8 cellular contexts compared by ENCODE assay signal in the genomic region with DNA sequence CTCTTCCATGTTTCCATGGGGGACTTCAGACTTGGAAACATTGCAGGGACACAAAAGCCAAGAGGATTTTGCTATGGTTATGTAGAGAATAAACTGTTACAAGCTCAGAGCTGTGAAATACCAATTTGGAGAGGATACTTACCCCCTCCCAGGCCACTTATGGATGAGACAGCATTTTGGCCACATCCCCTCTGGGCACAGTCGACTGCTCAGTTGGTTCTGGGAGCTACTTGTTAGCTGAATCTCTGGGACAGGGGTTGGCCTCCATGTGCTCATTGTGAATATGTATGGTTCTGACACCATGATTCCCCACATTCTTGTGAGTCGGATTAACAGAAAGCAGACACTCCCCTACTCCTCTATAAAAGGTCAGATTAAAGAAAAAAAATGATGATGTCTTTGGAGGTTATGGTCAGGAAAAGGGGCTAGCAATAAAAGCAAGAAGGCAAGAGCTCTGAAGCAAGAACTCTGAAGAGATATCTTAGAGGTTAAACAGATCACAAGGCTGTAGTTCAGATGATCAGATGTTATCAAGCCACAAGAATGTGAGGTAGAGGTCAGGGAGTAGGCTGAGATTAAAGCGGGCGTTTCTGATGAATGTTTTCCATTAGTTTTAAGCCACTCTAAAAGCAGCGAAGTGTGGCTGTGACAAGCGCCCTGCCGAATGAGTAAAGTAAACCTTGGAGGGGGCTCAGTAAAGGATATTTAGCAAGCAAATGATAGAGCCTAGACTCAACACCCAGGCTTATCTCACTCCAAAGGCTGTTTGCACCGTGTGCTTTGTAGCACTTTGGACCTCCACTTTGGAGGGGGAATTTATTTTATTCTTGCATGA. TPM values are rescaled to one million over a fixed set of nuclear protein-coding genes. Genes with fewer than 3 reads are reported as not detected.
DNase-seq lines count a peak whose midpoint lies in the region; ATAC-seq, FAIRE-seq and TF ChIP-seq lines count a peak whose summit lies in the region.

No MANE protein-coding gene starts in this region.

- ATAC-seq in GM12878: no peak; the same call in 2 of the 3 replicates
- ATAC-seq in GM21529 (IDR thresholded peaks at IDR 0.05; ENCODE audit: unreplicated experiment): no peak
- ATAC-seq in GM18909 (IDR thresholded peaks at IDR 0.05; ENCODE audit: poor library complexity, unreplicated experiment): no peak

- no peak for TF ChIP-seq POLR2A in GM12878 (IDR thresholded peaks at IDR 0.05; ENCODE audit: low read depth, low read length)

- H4K20me1 ChIP-seq in GM12878 (ENCODE audit: control insufficient read depth, insufficient read depth) (no peaks in the 10 kb centered on the region), neural cell (ENCODE audit: insufficient read depth) (no peaks in the 10 kb centered on the region)

- CTCF ChIA-PET in CD4-positive, alpha-beta memory T cell (lab: Charles Lee; ENCODE audit: partially characterized antibody): interaction anchor here (1.0 to 1.4 kb wide), 4 partner anchors 10 to 90 kb away, joined by 3 to 5 read pairs (median 4); no protein-coding TSS in a partner anchor
- CTCF ChIA-PET in GM12878 (lab: Yijun Ruan, JAX): interaction anchor here (1.0 to 6.6 kb wide), 3 partner anchors 10 to 61 kb away, joined by 5 to 116 read pairs (median 9); no protein-coding TSS in a partner anchor

- BruUV-seq in GM12878 (replicated peaks; lab: Mats Ljungman, UMichigan): no TSS peak

- H3K9ac ChIP-seq in GM12878 (ENCODE audit: control insufficient read depth, insufficient read depth, low read length): no peak overlapping the region
- no peak overlapping the region for H3K9ac ChIP-seq in neural cell (ENCODE audit: low read length)

- POLR2A ChIA-PET in CD4-positive, alpha-beta memory T cell (lab: Charles Lee; ENCODE audit: partially characterized antibody): interaction anchor here (1.1 kb wide), 1 partner anchor 18 kb away, joined by 6 read pairs; a partner anchor contains a TSS
- POLR2A ChIA-PET in GM12878 (lab: Charles Lee): interaction anchor here (0.6 to 6.3 kb wide), 4 partner anchors 10 to 103 kb away, joined by 3 to 248 read pairs (median 3); a partner anchor contains a TSS

- H3K79me2 ChIP-seq in GM12878 (ENCODE audit: control insufficient read depth, insufficient read depth, low read length): peaks cover 73% of the 10 kb centered on the region
- no peaks in the 10 kb centered on the region for H3K79me2 ChIP-seq in neural cell (replicated peaks; ENCODE audit: insufficient read depth, low read length)

- H3K27me3 Mint-ChIP-seq in CD4-positive, alpha-beta memory T cell: no peaks in the 10 kb centered on the region

- H3K4me1 ChIP-seq in CD4-positive, alpha-beta memory T cell (ENCODE audit: insufficient read depth, low read length): peaks cover 68% of the 10 kb centered on the region
- H3K4me1 ChIP-seq in GM12878 (ENCODE audit: control insufficient read depth, insufficient read depth, low read length): peaks cover 43% of the 10 kb centered on the region

- no peak for FAIRE-seq in GM12878 (lab: Jason Lieb, UNC)

- peak overlapping the region in 5 of 8 donors; percentile 17 to 74 (median 59) for H3K4me3 Mint-ChIP-seq in CD4-positive, alpha-beta memory T cell

- peaks cover 42 to 60% (median 51%) of the 10 kb centered on the region in 4 donors for H3K4me1 Mint-ChIP-seq in CD4-positive, alpha-beta memory T cell

- RAD21 ChIA-PET in GM12878 (lab: Charles Lee; ENCODE audit: unreplicated experiment): interaction anchor here (5.7 to 7.9 kb wide), 4 partner anchors 10 to 97 kb away, joined by 66 to 249 read pairs (median 70); a partner anchor contains a TSS

- DNase-seq in CD4-positive, alpha-beta memory T cell: no peak
- peak; percentile 24 for DNase-seq in NCI-H187 treated with DMSO at 0.1 percent for 48 hours (lab: John Stamatoyannopoulos, UW)
- no peak for DNase-seq in GM12878 (ENCODE audit: low read depth, low spot score)
- DNase-seq in NOMO-1 (lab: John Stamatoyannopoulos, UW; ENCODE audit: unreplicated experiment in 2 of 2): no peak
- DNase-seq in NCI-H748 (lab: John Stamatoyannopoulos, UW; ENCODE audit: unreplicated experiment): no peak

- in situ Hi-C loops in GM12878 (cut with MboI): no loop called here

- 40% methylated on average over 8 of the region's 8 CpGs for WGBS in GM12878 (ENCODE audit: insufficient coverage, insufficient replicate concordance, low lambda C conversion rate, missing lambda C conversion rate)

- peaks cover 9 to 17% of the 10 kb centered on the region in 2 donors for H3K36me3 Mint-ChIP-seq in CD4-positive, alpha-beta memory T cell

- H3K9me2 ChIP-seq in neural cell (ENCODE audit: insufficient read depth, low read length): no peaks in the 10 kb centered on the region

- no peaks in the 10 kb centered on the region for H3K9me3 ChIP-seq in CD4-positive, alpha-beta memory T cell (ENCODE audit: control insufficient read depth in 1 of 2, low read length in 2 of 2)
- H3K9me3 ChIP-seq in GM12878 (replicated peaks; ENCODE audit: control insufficient read depth, insufficient read depth, low read length) (no peaks in the 10 kb centered on the region), neural cell (ENCODE audit: low read length) (no peaks in the 10 kb centered on the region)

- H3K27ac ChIP-seq in CD4-positive, alpha-beta memory T cell (ENCODE audit: low read depth, low read length): no peak overlapping the region
- H3K27ac ChIP-seq in GM12878 (ENCODE audit: control insufficient read depth, insufficient read depth) (peak overlapping the region; percentile 84), neural cell (ENCODE audit: low read length) (peak overlapping the region; percentile 3)

- H3K4me3 ChIP-seq in CD4-positive, alpha-beta memory T cell (ENCODE audit: low read length in 2 of 2): no peak overlapping the region
- H3K4me3 ChIP-seq in GM12878 (0 out of 2 replicates have a peak overlapping the region, but pooled peaks have one; percentile 10), neural cell (ENCODE audit: low read length) (no peak overlapping the region)

- no peaks in the 10 kb centered on the region for H3F3A ChIP-seq in neural cell (ENCODE audit: insufficient read depth, low read length, poor library complexity, severe bottlenecking)

- H3K36me3 ChIP-seq in CD4-positive, alpha-beta memory T cell (ENCODE audit: insufficient read depth, low read length): peaks cover 5% of the 10 kb centered on the region
- H3K36me3 ChIP-seq in GM12878 (ENCODE audit: control insufficient read depth in 2 of 2, insufficient read depth in 2 of 2, low read length in 1 of 2): 0 out of 4 replicates have a peak, but pooled peaks cover 0 to 1% of the 10 kb centered on the region in 2 experiments
- H3K36me3 ChIP-seq in neural cell (ENCODE audit: insufficient read depth, low read length): no peaks in the 10 kb centered on the region

- peak overlapping the region; percentile 12 for H3K4me2 ChIP-seq in GM12878 (ENCODE audit: control insufficient read depth, insufficient read depth)
- no peak overlapping the region for H3K4me2 ChIP-seq in neural cell (ENCODE audit: low read length)

- no peaks in the 10 kb centered on the region for H3K27me3 ChIP-seq in CD4-positive, alpha-beta memory T cell (ENCODE audit: insufficient read depth, low read length)
- H3K27me3 ChIP-seq in GM12878 (replicated peaks in 1 of 2; ENCODE audit: control insufficient read depth in 2 of 2, insufficient read depth in 2 of 2, low read length in 1 of 2): no peaks in the 10 kb centered on the region
- H3K27me3 ChIP-seq in neural cell (ENCODE audit: insufficient read depth, low read depth, low read length): no peaks in the 10 kb centered on the region

- SMC1A ChIA-PET in GM12878 (lab: Charles Lee; ENCODE audit: uncharacterized antibody, unreplicated experiment): interaction anchor here (2.0 to 8.4 kb wide), 4 partner anchors 10 to 63 kb away, joined by 6 to 329 read pairs (median 59); no protein-coding TSS in a partner anchor

- peak overlapping the region in 6 of 7 donors; percentile 16 to 81 (median 44) for H3K27ac Mint-ChIP-seq in CD4-positive, alpha-beta memory T cell

- H2AFZ ChIP-seq in GM12878 (ENCODE audit: control insufficient read depth, low read depth, low read length) (no peak overlapping the region), neural cell (ENCODE audit: low read depth, low read length) (no peak overlapping the region)

- TF ChIP-seq EP300 in GM12878 (IDR thresholded peaks at IDR 0.05; ENCODE audit: borderline replicate concordance in 1 of 2, control insufficient read depth in 1 of 2, low read depth in 2 of 2, low read length in 2 of 2): no peak
- TF ChIP-seq EP300 in neural cell (conservative IDR thresholded peaks at IDR 0.05; ENCODE audit: poor library complexity, severe bottlenecking): no peak

- TF ChIP-seq RAD21 in GM12878 (IDR thresholded peaks at IDR 0.05; ENCODE audit: insufficient read depth, low read depth, low read length): no peak
- no peak for TF ChIP-seq RAD21 in neural cell (conservative IDR thresholded peaks at IDR 0.05)

- TF ChIP-seq CTCF in GM12878 (IDR thresholded peaks at IDR 0.05 in 2 of 3, conservative IDR thresholded peaks at IDR 0.05 in 1 of 3; ENCODE audit: control insufficient read depth in 2 of 3, extremely low read depth in 1 of 3, insufficient read depth in 1 of 3, low read depth in 3 of 3, low read length in 3 of 3) (no peak), neural cell (IDR thresholded peaks at IDR 0.05; ENCODE audit: poor library complexity, severe bottlenecking) (no peak)

- intact Hi-C loops in CD4-positive, alpha-beta memory T cell (cut with micrococcal nuclease): loop anchor here (2.0 kb wide), 1 partner anchor 16 kb away; a partner anchor contains a TSS
- intact Hi-C loops in GM12878 (cut with micrococcal nuclease; ENCODE audit: unreplicated experiment): no loop called here

- H3K9me3 Mint-ChIP-seq in CD4-positive, alpha-beta memory T cell: peaks cover 0 to 1% (median 0%) of the 10 kb centered on the region in 8 donors

RNA-seq across cellular contexts. Expression of a gene that starts 17.2 kb away (rescaled TPM):
- total RNA-seq in CD4-positive, alpha-beta memory T cell: 10 to 100 TPM; 37.9 to 43.2 TPM
- 10 to 100 TPM in 1 of 2 donors, 1 to 10 TPM in 1; 5.3 to 12.0 TPM for polyA plus RNA-seq in CD4-positive, alpha-beta memory T cell
- total RNA-seq in GM12878 (2013; cell fraction: nucleolus; rRNA removed): 253 and 256 TPM in 2 replicates
- total RNA-seq in GM12878 (2014; rRNA removed) (44.1 and 48.9 TPM in 2 replicates), GM12878 (2014; rRNA removed; fragmentation: Illumina TruSeq; extraction: Trizol) (28.8 and 29.0 TPM in 2 replicates), GM12878 (2021) (24.8 and 26.3 TPM in 2 replicates)
- polyA plus RNA-seq in GM12878 (2011; ENCODE audit: low read depth): 5.7 TPM
- polyA plus RNA-seq in GM12878 (2011; rRNA removed) (42.1 and 55.8 TPM in 2 replicates), GM12878 (2014; fragmentation: Illumina TruSeq; extraction: Trizol) (24.5 and 29.6 TPM in 2 replicates), GM12878 (2014; fragmentation: Nextera tagmentation; extraction: Ambion mirVana) (10 to 100 TPM in 1 of 2 experiments, 1 to 10 TPM in 1; 7.5 to 13.0 TPM), GM12878 (2014; rRNA removed) (21.2 and 29.6 TPM in 2 replicates), GM12878 (2016; fragmentation: Nextera tagmentation; extraction: Ambion mirVana) (10 to 100 TPM; 21.0 to 21.5 TPM), neural cell (21.9 and 22.4 TPM in 2 replicates)
- 24.9 and 36.8 TPM in 2 replicates for polyA plus RNA-seq in GM12878 (2011; cell fraction: cytosol; rRNA removed)
- 48.4 and 51.8 TPM in 2 replicates for polyA plus RNA-seq in GM12878 (2011; cell fraction: nucleus; rRNA removed)
- 9.4 and 15.2 TPM in 2 replicates for polyA plus RNA-seq in GM12878 (2012)
- 28.0 and 32.3 TPM in 2 replicates for polyA minus RNA-seq in GM12878 (2011; rRNA and poly(A)+ RNA removed)
- 9.8 and 14.3 TPM in 2 replicates for polyA minus RNA-seq in GM12878 (2011; cell fraction: cytosol; rRNA and poly(A)+ RNA removed)
- polyA minus RNA-seq in GM12878 (2011; cell fraction: nucleus; rRNA and poly(A)+ RNA removed): 60.7 and 118 TPM in 2 replicates
- 47.7 and 52.1 TPM in 2 replicates for polyA minus RNA-seq in neural cell

RNA-seq across cellular contexts. Expression of a gene that starts 45.6 kb away (rescaled TPM):
- under 1 TPM in 1 of 2 experiments, not detected in 1; 0.58 TPM for total RNA-seq in CD4-positive, alpha-beta memory T cell
- not detected for polyA plus RNA-seq in CD4-positive, alpha-beta memory T cell
- total RNA-seq in GM12878 (2013; cell fraction: nucleolus; rRNA removed): not detected in 2 replicates
- total RNA-seq in GM12878 (2014; rRNA removed) (0.54 and 0.62 TPM in 2 replicates), GM12878 (2014; rRNA removed; fragmentation: Illumina TruSeq; extraction: Trizol) (0.51 and 0.98 TPM in 2 replicates), GM12878 (2021) (0.48 and 0.56 TPM in 2 replicates)
- polyA plus RNA-seq in GM12878 (2011; ENCODE audit: low read depth): 0.16 TPM
- polyA plus RNA-seq in GM12878 (2011; rRNA removed) (0.52 and 0.59 TPM in 2 replicates), GM12878 (2014; fragmentation: Illumina TruSeq; extraction: Trizol) (0.95 and 1.1 TPM in 2 replicates), GM12878 (2014; fragmentation: Nextera tagmentation; extraction: Ambion mirVana) (1 to 10 TPM in 1 of 2 experiments, under 1 TPM in 1; 0.92 to 1.3 TPM), GM12878 (2014; rRNA removed) (0.59 and 0.96 TPM in 2 replicates), GM12878 (2016; fragmentation: Nextera tagmentation; extraction: Ambion mirVana) (under 1 TPM; 0.30 to 0.79 TPM), neural cell (0.57 and 1.3 TPM in 2 replicates)
- polyA plus RNA-seq in GM12878 (2011; cell fraction: cytosol; rRNA removed): 0.17 and 0.22 TPM in 2 replicates
- 0.16 TPM in 1 of 2 replicates, not detected in the other for polyA plus RNA-seq in GM12878 (2011; cell fraction: nucleus; rRNA removed)
- polyA plus RNA-seq in GM12878 (2012): 0.08 and 0.16 TPM in 2 replicates
- polyA minus RNA-seq in GM12878 (2011; rRNA and poly(A)+ RNA removed): 0.15 TPM in 1 of 2 replicates, not detected in the other
- polyA minus RNA-seq in GM12878 (2011; cell fraction: cytosol; rRNA and poly(A)+ RNA removed): not detected in 2 replicates
- polyA minus RNA-seq in GM12878 (2011; cell fraction: nucleus; rRNA and poly(A)+ RNA removed): not detected in 2 replicates
- polyA minus RNA-seq in neural cell: not detected in 2 replicates

RNA-seq across cellular contexts. Expression of a gene that starts 55.3 kb away (rescaled TPM):
- 10 to 100 TPM in 1 of 2 experiments, 1 to 10 TPM in 1; 9.1 to 13.2 TPM for total RNA-seq in CD4-positive, alpha-beta memory T cell
- 10 to 100 TPM; 10.6 to 12.5 TPM for polyA plus RNA-seq in CD4-positive, alpha-beta memory T cell
- 23.9 and 26.3 TPM in 2 replicates for total RNA-seq in GM12878 (2013; cell fraction: nucleolus; rRNA removed)
- total RNA-seq in GM12878 (2014; rRNA removed) (25.3 and 32.5 TPM in 2 replicates), GM12878 (2014; rRNA removed; fragmentation: Illumina TruSeq; extraction: Trizol) (19.1 and 19.7 TPM in 2 replicates), GM12878 (2021) (38.4 and 39.2 TPM in 2 replicates)
- 43.4 TPM for polyA plus RNA-seq in GM12878 (2011; ENCODE audit: low read depth)
- polyA plus RNA-seq in GM12878 (2011; rRNA removed) (18.1 and 32.2 TPM in 2 replicates), GM12878 (2014; fragmentation: Illumina TruSeq; extraction: Trizol) (39.5 and 39.9 TPM in 2 replicates), GM12878 (2014; fragmentation: Nextera tagmentation; extraction: Ambion mirVana) (10 to 100 TPM in 1 of 2 experiments, 1 to 10 TPM in 1; 7.4 to 11.6 TPM), GM12878 (2014; rRNA removed) (23.9 and 32.0 TPM in 2 replicates), GM12878 (2016; fragmentation: Nextera tagmentation; extraction: Ambion mirVana) (10 to 100 TPM; 75.4 to 78.2 TPM), neural cell (0.53 and 1.2 TPM in 2 replicates)
- polyA plus RNA-seq in GM12878 (2011; cell fraction: cytosol; rRNA removed): 54.6 and 70.4 TPM in 2 replicates
- 40.9 and 41.4 TPM in 2 replicates for polyA plus RNA-seq in GM12878 (2011; cell fraction: nucleus; rRNA removed)
- 45.7 and 60.9 TPM in 2 replicates for polyA plus RNA-seq in GM12878 (2012)
- polyA minus RNA-seq in GM12878 (2011; rRNA and poly(A)+ RNA removed): 44.8 and 58.0 TPM in 2 replicates
- 28.2 and 29.3 TPM in 2 replicates for polyA minus RNA-seq in GM12878 (2011; cell fraction: cytosol; rRNA and poly(A)+ RNA removed)
- polyA minus RNA-seq in GM12878 (2011; cell fraction: nucleus; rRNA and poly(A)+ RNA removed): 19.0 and 37.1 TPM in 2 replicates
- polyA minus RNA-seq in neural cell: 0.58 and 0.97 TPM in 2 replicates
